1 cellular context compared by ENCODE assay signal in the genomic region with DNA sequence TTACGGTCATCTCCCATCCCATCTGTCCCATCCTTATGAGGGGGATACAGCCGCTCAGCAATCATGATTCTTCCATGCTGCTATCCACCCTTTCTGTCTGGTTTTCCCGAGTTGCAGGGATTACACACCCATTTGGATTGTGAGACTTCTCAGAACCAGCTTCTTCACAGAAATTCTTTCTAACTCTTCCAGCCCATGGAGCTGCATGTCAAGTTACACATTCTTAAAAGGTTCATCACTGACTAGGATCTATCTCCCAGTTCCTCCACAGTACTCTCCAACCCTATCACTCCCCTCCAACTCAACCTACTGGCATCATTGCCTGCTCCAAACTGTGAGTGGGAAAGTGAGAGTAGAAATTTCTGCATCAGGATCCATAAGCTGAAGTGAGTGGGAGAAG.
TF ChIP-seq lines count a peak whose summit lies in the region.

No MANE protein-coding gene starts in this region.

TF ChIP-seq in SK-N-SH, 30 proteins besides CTCF, POLR2A, EP300 and RAD21 (continued from another document):
- TF ChIP-seq, protein P1, sequence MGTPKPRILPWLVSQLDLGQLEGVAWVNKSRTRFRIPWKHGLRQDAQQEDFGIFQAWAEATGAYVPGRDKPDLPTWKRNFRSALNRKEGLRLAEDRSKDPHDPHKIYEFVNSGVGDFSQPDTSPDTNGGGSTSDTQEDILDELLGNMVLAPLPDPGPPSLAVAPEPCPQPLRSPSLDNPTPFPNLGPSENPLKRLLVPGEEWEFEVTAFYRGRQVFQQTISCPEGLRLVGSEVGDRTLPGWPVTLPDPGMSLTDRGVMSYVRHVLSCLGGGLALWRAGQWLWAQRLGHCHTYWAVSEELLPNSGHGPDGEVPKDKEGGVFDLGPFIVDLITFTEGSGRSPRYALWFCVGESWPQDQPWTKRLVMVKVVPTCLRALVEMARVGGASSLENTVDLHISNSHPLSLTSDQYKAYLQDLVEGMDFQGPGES (IDR thresholded peaks at IDR 0.05; ENCODE audit: low read depth, low read length) = no peak
- TF ChIP-seq, protein P2, sequence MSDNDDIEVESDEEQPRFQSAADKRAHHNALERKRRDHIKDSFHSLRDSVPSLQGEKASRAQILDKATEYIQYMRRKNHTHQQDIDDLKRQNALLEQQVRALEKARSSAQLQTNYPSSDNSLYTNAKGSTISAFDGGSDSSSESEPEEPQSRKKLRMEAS (IDR thresholded peaks at IDR 0.05; ENCODE audit: low read depth) = no peak
- TF ChIP-seq JUND (IDR thresholded peaks at IDR 0.05) = no peak
